ENCODE assay signal across 12 cellular contexts in the genomic region with DNA sequence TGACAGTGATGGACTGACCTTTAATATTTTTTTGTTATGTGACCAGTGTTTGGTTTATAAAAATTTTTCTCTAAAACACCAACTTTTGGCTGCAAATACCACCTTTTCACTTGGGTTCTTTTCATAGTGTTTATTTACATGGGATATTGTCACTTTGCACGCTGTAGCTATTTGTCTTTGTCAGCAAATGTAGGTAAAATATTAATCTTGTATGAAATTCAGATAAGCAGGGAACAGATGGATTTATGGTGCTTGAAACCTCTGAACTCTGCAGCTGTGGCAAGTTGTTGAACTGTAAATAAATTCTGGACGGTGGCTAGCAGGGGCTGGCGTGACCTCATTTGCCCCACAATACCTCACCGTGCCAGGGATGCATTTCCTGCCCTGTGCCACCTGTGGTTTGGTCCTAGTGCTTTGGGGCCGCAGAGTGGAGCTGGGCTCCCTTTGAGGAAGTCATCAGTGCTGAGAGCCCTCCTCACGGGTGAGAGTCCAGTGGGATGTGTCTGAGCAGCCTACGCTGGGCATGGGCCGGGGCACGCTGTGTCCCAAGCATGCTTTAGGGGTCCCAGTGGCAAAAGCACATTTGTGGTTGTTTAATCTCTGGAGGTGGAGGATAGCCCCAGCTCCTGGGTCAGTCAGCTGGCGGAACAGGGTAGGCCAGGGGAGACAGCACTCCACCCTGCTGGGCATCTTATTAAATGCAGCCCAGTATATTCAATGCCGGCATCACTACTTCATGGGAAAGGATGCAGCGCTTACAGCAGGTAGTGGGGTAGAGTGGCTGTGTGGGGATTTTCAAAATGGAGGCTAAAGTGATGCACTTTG.
A peak's percentile ranks its signal among the peaks of the same experiment; 100 is the strongest.
DNase-seq lines count a peak whose midpoint lies in the region; ATAC-seq and TF ChIP-seq lines count a peak whose summit lies in the region.
"Had no signal": no experiment of that assay in that cellular context is flagged by ENCODE, and none has a peak within 500 bp of the region (broad histone marks: within the 10 kb centered on the region; RNA-seq: fewer than 3 reads in every experiment).

No MANE protein-coding gene starts in this region.

- in situ Hi-C loops in Caki2 (cut with HindIII; ENCODE audit: low pct_unique_long_range_greater_than_20kb, low sequenced_read_pairs) = no loop called here

- BruUV-seq in Calu3 (replicated peaks; lab: Mats Ljungman, UMichigan) = no TSS peak

- H3K4me1 Mint-ChIP-seq in immature natural killer cell (peaks cover 49 to 63% of the 10 kb centered on the region in 2 donors), Calu3 (ENCODE audit: low read depth, unreplicated experiment) (no peaks in the 10 kb centered on the region)

- H3K4me3 Mint-ChIP-seq in immature natural killer cell = no peak overlapping the region
- no peak overlapping the region for H3K4me3 Mint-ChIP-seq in Calu3 (ENCODE audit: low read depth, unreplicated experiment)
- H3K4me3 Mint-ChIP-seq: activated T-helper 17 cell treated with anti-CD3 and anti-CD28 coated beads, Interleukin-2, amount 50 U/mL, for 72 hours had no signal

- TF ChIP-seq CTCF in Calu3 (IDR thresholded peaks at IDR 0.05; ENCODE audit: unreplicated experiment) = no peak

- H3K27me3 ChIP-seq in iPS-18a (ENCODE audit: control insufficient read depth, insufficient read depth, low read length) = no peaks in the 10 kb centered on the region
- H3K27me3 ChIP-seq: BE2C had no signal

- CTCF ChIA-PET in Calu3 (lab: Charles Lee) = interaction anchor here (0.6 to 1.1 kb wide), 2 partner anchors 14 to 495 kb away, joined by 3 to 4 read pairs; no protein-coding TSS in a partner anchor

- intact Hi-C loops in Calu3 (cut with micrococcal nuclease; ENCODE audit: unreplicated experiment) = no loop called here

- no peak overlapping the region for H3K4me3 ChIP-seq in iPS-18a (ENCODE audit: low read length)
- H3K4me3 ChIP-seq: psoas muscle had no signal

- H3K27ac Mint-ChIP-seq in immature natural killer cell (peak overlapping the region in 1 of 6 donors; percentile 42), Calu3 (ENCODE audit: unreplicated experiment) (no peak overlapping the region)

- no peaks in the 10 kb centered on the region for H3K9me3 Mint-ChIP-seq in immature natural killer cell
- H3K9me3 Mint-ChIP-seq in Calu3 (ENCODE audit: low read depth, unreplicated experiment) = no peaks in the 10 kb centered on the region
- H3K9me3 Mint-ChIP-seq: activated T-helper 17 cell treated with anti-CD3 and anti-CD28 coated beads, Interleukin-2, amount 50 U/mL, for 72 hours had no signal

- H3K36me3 Mint-ChIP-seq in immature natural killer cell (no peaks in the 10 kb centered on the region), Calu3 (ENCODE audit: insufficient read depth, unreplicated experiment) (no peaks in the 10 kb centered on the region)

- H3K27me3 Mint-ChIP-seq in immature natural killer cell (ENCODE audit: low read depth in 3 of 3) (peaks cover 0 to 5% (median 2%) of the 10 kb centered on the region in 3 donors), Calu3 (ENCODE audit: unreplicated experiment) (no peaks in the 10 kb centered on the region)
- H3K27me3 Mint-ChIP-seq: activated T-helper 17 cell treated with anti-CD3 and anti-CD28 coated beads, Interleukin-2, amount 50 U/mL, for 72 hours had no signal

- peak; percentile 22 for ATAC-seq in GM21576 (IDR thresholded peaks at IDR 0.05; ENCODE audit: unreplicated experiment)
- ATAC-seq: activated T-helper 17 cell treated with anti-CD3 and anti-CD28 coated beads, Interleukin-2, amount 50 U/mL, for 72 hours had no signal

- DNase-seq in Caki2 (ENCODE audit: low read depth) = peak; percentile 48
- DNase-seq in NCI-H1417 (lab: John Stamatoyannopoulos, UW) = peak in 2 of 3 experiments; percentile 67 to 88
- no peak for DNase-seq in C1 segment of cervical spinal cord (lab: John Stamatoyannopoulos, UW)
- DNase-seq in immature natural killer cell = no peak
- no peak for DNase-seq in NAMALWA (ENCODE audit: low spot score)
- no peak for DNase-seq in Calu3
- DNase-seq: BE2C, cerebellar nuclear complex, psoas muscle had no signal

- peak overlapping the region; percentile 2 for H3K27ac ChIP-seq in iPS-18a (ENCODE audit: low read length)
- H3K27ac ChIP-seq: psoas muscle had no signal

- H3K9me3 ChIP-seq in iPS-18a (ENCODE audit: control insufficient read depth, low read depth, low read length) = no peaks in the 10 kb centered on the region
- H3K9me3 ChIP-seq: BE2C, psoas muscle had no signal

- H3K36me3 ChIP-seq in iPS-18a (ENCODE audit: control insufficient read depth, low read depth, low read length) = no peaks in the 10 kb centered on the region
- H3K36me3 ChIP-seq: BE2C had no signal

- H3K9ac ChIP-seq in iPS-18a (ENCODE audit: low read length) = no peak overlapping the region

- H3K4me1 ChIP-seq in iPS-18a (ENCODE audit: control insufficient read depth, low read depth, low read length) = peaks cover 35% of the 10 kb centered on the region
- H3K4me1 ChIP-seq: psoas muscle had no signal

Comparison
In these comparisons a context has a peak if more than half of its experiments do, and no peak if none do; other contexts are left out.
1. DNase-seq: peak in Caki2 (single experiment) and NCI-H1417 (2 of 3); none in C1 segment of cervical spinal cord (0 of 14), immature natural killer cell (0 of 3), NAMALWA (single experiment) and Calu3 (single experiment).